In genomic region chr16:6643083-6643686, GRCh38 we compare ENCODE assay signal across 8 cellular contexts.
DNase-seq lines count a peak whose midpoint lies in the region; ATAC-seq and TF ChIP-seq lines count a peak whose summit lies in the region.

No MANE protein-coding gene starts in this region.

- 28 to 36% (median 32%) methylated on average over 5 of the region's 5 CpGs for WGBS in spleen, 5 donors

- H3K27ac ChIP-seq in Panc1 (ENCODE audit: low read length) (no peak overlapping the region), iPS-20b (ENCODE audit: low read length) (no peak overlapping the region), spleen (no peak overlapping the region)

- in situ Hi-C loops in Panc1 (cut with HindIII; ENCODE audit: low pct_unique_long_range_greater_than_20kb, low sequenced_read_pairs): no loop called here

- H3K4me3 ChIP-seq in Panc1 (ENCODE audit: low read depth in 2 of 2, low read length in 2 of 2) (no peak overlapping the region), iPS-20b (ENCODE audit: low read length) (peak overlapping the region; percentile 40), spleen (no peak overlapping the region)

- POLR2A ChIA-PET in Panc1 (lab: Charles Lee): no interaction called here

- ATAC-seq in Panc1: no peak
- no peak for ATAC-seq in GM21825 (IDR thresholded peaks at IDR 0.05; ENCODE audit: unreplicated experiment)
- no peak for ATAC-seq in HG02571 (IDR thresholded peaks at IDR 0.05; ENCODE audit: unreplicated experiment)

- no TSS peak for BruUV-seq in Panc1 (replicated peaks; lab: Mats Ljungman, UMichigan)

- H3K4me1 ChIP-seq in Panc1 (ENCODE audit: control insufficient read depth, insufficient read depth, low read length) (no peaks in the 10 kb centered on the region), iPS-20b (ENCODE audit: insufficient read depth, low read length) (peaks cover 14% of the 10 kb centered on the region; the same call in 1 of the 2 replicates), spleen (peaks cover 0 to 3% (median 0%) of the 10 kb centered on the region in 6 donors)

- H3K36me3 ChIP-seq in Panc1 (ENCODE audit: control insufficient read depth, insufficient read depth, low read length) (no peaks in the 10 kb centered on the region), iPS-20b (ENCODE audit: insufficient read depth, low read depth, low read length) (no peaks in the 10 kb centered on the region), spleen (no peaks in the 10 kb centered on the region)

- no peaks in the 10 kb centered on the region for H3K9me3 ChIP-seq in Panc1 (ENCODE audit: control insufficient read depth, insufficient read depth, low read depth, low read length)
- H3K9me3 ChIP-seq in iPS-20b (ENCODE audit: insufficient read depth, low read depth, low read length): no peaks in the 10 kb centered on the region
- no peaks in the 10 kb centered on the region for H3K9me3 ChIP-seq in spleen

- DNase-seq in D341Med (ENCODE audit: low spot score) (peak; percentile 32), HK-2 (ENCODE audit: unreplicated experiment) (peak; percentile 8), Panc1 (ENCODE audit: low read depth, low spot score) (peak; percentile 54), anterior cingulate cortex (lab: John Stamatoyannopoulos, UW) (peak in 42 of 58 donors; percentile 0 to 60 (median 14)), spleen (no peak)

- H3K9ac ChIP-seq in iPS-20b (ENCODE audit: low read depth, low read length): peak overlapping the region; percentile 3; the same call in 1 of the 2 replicates

- TF ChIP-seq POLR2A in spleen (IDR thresholded peaks at IDR 0.05): no peak

- intact Hi-C loops in Panc1 (cut with micrococcal nuclease; ENCODE audit: unreplicated experiment) (loop anchor here (5.0 to 10.0 kb wide), 3 partner anchors 611 to 1141 kb away; no protein-coding TSS in a partner anchor), spleen (cut with DNase I; ENCODE audit: low total_unique reads) (loop anchor here (10.0 kb wide), 1 partner anchor 1408 kb away; no protein-coding TSS in a partner anchor)

- H3K27me3 ChIP-seq in Panc1 (ENCODE audit: control insufficient read depth, insufficient read depth, low read length) (peaks cover 26% of the 10 kb centered on the region), iPS-20b (ENCODE audit: insufficient read depth, low read length) (no peaks in the 10 kb centered on the region), spleen (replicated peaks in 1 of 7) (peaks cover 0 to 27% (median 0%) of the 10 kb centered on the region in 7 donors)

- CTCF ChIA-PET in Panc1 (lab: Charles Lee): interaction anchor here (0.6 to 1.4 kb wide), 3 partner anchors 25 to 1027 kb away, joined by 3 read pairs; no protein-coding TSS in a partner anchor

- peak; percentile 80; the same call in 1 of the 2 replicates for TF ChIP-seq CTCF in Panc1 (IDR thresholded peaks at IDR 0.05)
- TF ChIP-seq CTCF in spleen (IDR thresholded peaks at IDR 0.05 in 8 of 11, conservative IDR thresholded peaks at IDR 0.05 in 3 of 11): peak; percentile 51 to 79 (median 74)
